1 cellular context compared by ENCODE assay signal in the genomic region with DNA sequence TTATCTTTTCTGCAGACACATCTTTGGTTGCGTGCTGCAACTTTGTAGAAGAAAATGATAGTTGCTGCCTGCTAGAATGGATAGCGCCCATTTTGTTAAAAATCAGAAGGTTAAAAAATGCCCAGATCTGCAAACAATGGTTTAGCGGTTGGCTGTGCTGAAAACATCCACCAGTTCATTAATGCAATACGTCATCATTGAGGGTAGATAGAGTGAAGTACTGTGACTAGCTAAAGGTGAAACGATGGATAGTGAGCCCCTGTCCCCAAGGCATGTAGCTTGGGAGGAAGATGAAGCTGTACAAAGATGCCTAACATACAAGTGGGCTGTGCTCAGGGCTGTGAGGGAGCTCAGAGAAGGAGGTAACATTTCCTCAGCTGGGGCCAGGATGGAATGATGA.
TF ChIP-seq lines count a peak whose summit lies in the region.

No MANE protein-coding gene starts in this region.

TF ChIP-seq in HepG2, 621 proteins besides CTCF, POLR2A, EP300 and RAD21 (continued from another document):
- TF ChIP-seq, protein P1, sequence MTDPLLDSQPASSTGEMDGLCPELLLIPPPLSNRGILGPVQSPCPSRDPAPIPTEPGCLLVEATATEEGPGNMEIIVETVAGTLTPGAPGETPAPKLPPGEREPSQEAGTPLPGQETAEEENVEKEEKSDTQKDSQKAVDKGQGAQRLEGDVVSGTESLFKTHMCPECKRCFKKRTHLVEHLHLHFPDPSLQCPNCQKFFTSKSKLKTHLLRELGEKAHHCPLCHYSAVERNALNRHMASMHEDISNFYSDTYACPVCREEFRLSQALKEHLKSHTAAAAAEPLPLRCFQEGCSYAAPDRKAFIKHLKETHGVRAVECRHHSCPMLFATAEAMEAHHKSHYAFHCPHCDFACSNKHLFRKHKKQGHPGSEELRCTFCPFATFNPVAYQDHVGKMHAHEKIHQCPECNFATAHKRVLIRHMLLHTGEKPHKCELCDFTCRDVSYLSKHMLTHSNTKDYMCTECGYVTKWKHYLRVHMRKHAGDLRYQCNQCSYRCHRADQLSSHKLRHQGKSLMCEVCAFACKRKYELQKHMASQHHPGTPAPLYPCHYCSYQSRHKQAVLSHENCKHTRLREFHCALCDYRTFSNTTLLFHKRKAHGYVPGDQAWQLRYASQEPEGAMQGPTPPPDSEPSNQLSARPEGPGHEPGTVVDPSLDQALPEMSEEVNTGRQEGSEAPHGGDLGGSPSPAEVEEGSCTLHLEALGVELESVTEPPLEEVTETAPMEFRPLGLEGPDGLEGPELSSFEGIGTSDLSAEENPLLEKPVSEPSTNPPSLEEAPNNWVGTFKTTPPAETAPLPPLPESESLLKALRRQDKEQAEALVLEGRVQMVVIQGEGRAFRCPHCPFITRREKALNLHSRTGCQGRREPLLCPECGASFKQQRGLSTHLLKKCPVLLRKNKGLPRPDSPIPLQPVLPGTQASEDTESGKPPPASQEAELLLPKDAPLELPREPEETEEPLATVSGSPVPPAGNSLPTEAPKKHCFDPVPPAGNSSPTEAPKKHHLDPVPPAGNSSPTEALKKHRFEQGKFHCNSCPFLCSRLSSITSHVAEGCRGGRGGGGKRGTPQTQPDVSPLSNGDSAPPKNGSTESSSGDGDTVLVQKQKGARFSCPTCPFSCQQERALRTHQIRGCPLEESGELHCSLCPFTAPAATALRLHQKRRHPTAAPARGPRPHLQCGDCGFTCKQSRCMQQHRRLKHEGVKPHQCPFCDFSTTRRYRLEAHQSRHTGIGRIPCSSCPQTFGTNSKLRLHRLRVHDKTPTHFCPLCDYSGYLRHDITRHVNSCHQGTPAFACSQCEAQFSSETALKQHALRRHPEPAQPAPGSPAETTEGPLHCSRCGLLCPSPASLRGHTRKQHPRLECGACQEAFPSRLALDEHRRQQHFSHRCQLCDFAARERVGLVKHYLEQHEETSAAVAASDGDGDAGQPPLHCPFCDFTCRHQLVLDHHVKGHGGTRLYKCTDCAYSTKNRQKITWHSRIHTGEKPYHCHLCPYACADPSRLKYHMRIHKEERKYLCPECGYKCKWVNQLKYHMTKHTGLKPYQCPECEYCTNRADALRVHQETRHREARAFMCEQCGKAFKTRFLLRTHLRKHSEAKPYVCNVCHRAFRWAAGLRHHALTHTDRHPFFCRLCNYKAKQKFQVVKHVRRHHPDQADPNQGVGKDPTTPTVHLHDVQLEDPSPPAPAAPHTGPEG (CRISPR knock-in tag; IDR thresholded peaks at IDR 0.05): no peak
- peak; percentile 64 for TF ChIP-seq CREB1 (IDR thresholded peaks at IDR 0.05)
- no peak for TF ChIP-seq CREB1 (CRISPR knock-in tag; IDR thresholded peaks at IDR 0.05)
- TF ChIP-seq MLLT10 (CRISPR knock-in tag; IDR thresholded peaks at IDR 0.05): no peak
